Comparison of ENCODE assay signal across 8 cellular contexts in the genomic region with DNA sequence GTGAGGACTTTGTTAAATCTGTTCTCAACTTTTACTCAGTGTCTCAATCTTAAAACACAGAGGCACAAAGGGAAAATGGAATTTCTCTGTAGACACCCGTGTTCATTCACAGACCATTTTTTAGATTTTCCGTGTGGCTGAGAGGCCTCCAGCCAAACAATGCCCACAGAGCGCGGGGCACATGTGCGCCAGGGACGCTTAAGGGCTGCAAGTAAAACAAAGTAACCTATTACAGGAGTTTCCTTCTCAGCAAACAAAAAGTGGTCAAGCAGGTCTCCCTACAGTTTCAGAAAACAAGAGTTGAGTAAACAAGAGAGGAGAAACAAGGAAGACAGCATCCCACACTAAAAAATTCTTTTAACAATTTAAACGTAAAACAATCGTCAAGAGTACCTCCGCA.
DNase-seq lines count a peak whose midpoint lies in the region; ATAC-seq and TF ChIP-seq lines count a peak whose summit lies in the region.

No MANE protein-coding gene starts in this region.

- H3K4me3 ChIP-seq in H7 (ENCODE audit: insufficient read depth, low read depth, low read length) (peak overlapping the region; percentile 72), endocrine pancreas (ENCODE audit: control insufficient read depth, insufficient read depth, low read length) (peak overlapping the region; percentile 94)
- no peak overlapping the region for H3K4me3 ChIP-seq in naive thymus-derived CD4-positive, alpha-beta T cell (ENCODE audit: low read length)

- H3K27ac Mint-ChIP-seq in CD14-positive monocyte, result peak overlapping the region in 5 of 7 donors; percentile 11 to 86 (median 71)
- H3K27ac Mint-ChIP-seq in naive thymus-derived CD4-positive, alpha-beta T cell, result peak overlapping the region in 6 of 9 donors; percentile 52 to 91 (median 64)

- no peak for DNase-seq in CD14-positive monocyte (ENCODE audit: low spot score)
- DNase-seq in H7, result peak; percentile 43
- peak; percentile 65 for DNase-seq in RKO (ENCODE audit: low spot score)
- DNase-seq in naive thymus-derived CD4-positive, alpha-beta T cell, result peak in 3 of 9 donors; percentile 20 to 27 (median 25)
- no peak for DNase-seq in left lobe of liver (ENCODE audit: low spot score)

- no peak for TF ChIP-seq CTCF in CD14-positive monocyte (IDR thresholded peaks at IDR 0.05)

- H3K27me3 Mint-ChIP-seq in CD14-positive monocyte (ENCODE audit: low read depth in 3 of 3), result peaks cover 12 to 32% (median 23%) of the 10 kb centered on the region in 3 donors
- H3K27me3 Mint-ChIP-seq in naive thymus-derived CD4-positive, alpha-beta T cell, result peaks cover 9 to 52% (median 49%) of the 10 kb centered on the region in 5 donors

- peaks cover 20% of the 10 kb centered on the region for H3K4me1 ChIP-seq in endocrine pancreas (ENCODE audit: control insufficient read depth, insufficient read depth, low read length)
- peaks cover 19 to 23% of the 10 kb centered on the region in 2 donors for H3K4me1 ChIP-seq in naive thymus-derived CD4-positive, alpha-beta T cell (ENCODE audit: control insufficient read depth in 2 of 2, insufficient read depth in 2 of 2, low read length in 2 of 2)

- ATAC-seq in naive thymus-derived CD4-positive, alpha-beta T cell, result no peak
- ATAC-seq in GM18907 (IDR thresholded peaks at IDR 0.05; ENCODE audit: unreplicated experiment), result no peak
- no peak for ATAC-seq in left lobe of liver
- no peak for ATAC-seq in HG02981 (IDR thresholded peaks at IDR 0.05; ENCODE audit: unreplicated experiment)

- POLR2A ChIA-PET in naive thymus-derived CD4-positive, alpha-beta T cell (lab: Charles Lee), result interaction anchor here (0.7 to 0.8 kb wide), 2 partner anchors 22 to 33 kb away, joined by 3 read pairs; no protein-coding TSS in a partner anchor

- no peak overlapping the region for H3K27ac ChIP-seq in naive thymus-derived CD4-positive, alpha-beta T cell (ENCODE audit: low read depth, low read length)

- H3K36me3 ChIP-seq in H7 (replicated peaks; ENCODE audit: control insufficient read depth, insufficient read depth, low read length) (no peaks in the 10 kb centered on the region), endocrine pancreas (ENCODE audit: control insufficient read depth, insufficient read depth, low read length) (no peaks in the 10 kb centered on the region)
- H3K36me3 ChIP-seq in naive thymus-derived CD4-positive, alpha-beta T cell (ENCODE audit: control insufficient read depth in 2 of 3, insufficient read depth in 3 of 3, low read length in 3 of 3), result no peaks in the 10 kb centered on the region

- peaks cover 0 to 3% (median 0%) of the 10 kb centered on the region in 7 donors for H3K9me3 Mint-ChIP-seq in CD14-positive monocyte
- H3K9me3 Mint-ChIP-seq in naive thymus-derived CD4-positive, alpha-beta T cell, result peaks cover 0 to 6% (median 0%) of the 10 kb centered on the region in 11 donors

- peak overlapping the region; percentile 82 to 93 for H3K4me3 Mint-ChIP-seq in CD14-positive monocyte
- H3K4me3 Mint-ChIP-seq in naive thymus-derived CD4-positive, alpha-beta T cell, result peak overlapping the region; percentile 53 to 88 (median 76)

- peaks cover 32% of the 10 kb centered on the region for H3K4me1 Mint-ChIP-seq in CD14-positive monocyte
- H3K4me1 Mint-ChIP-seq in naive thymus-derived CD4-positive, alpha-beta T cell, result peaks cover 19 to 49% (median 30%) of the 10 kb centered on the region in 7 donors

- CTCF ChIA-PET in naive thymus-derived CD4-positive, alpha-beta T cell (lab: Charles Lee), result no interaction called here

- no peaks in the 10 kb centered on the region for H3K9me3 ChIP-seq in endocrine pancreas (ENCODE audit: control insufficient read depth, low read length)
- H3K9me3 ChIP-seq in naive thymus-derived CD4-positive, alpha-beta T cell (ENCODE audit: control insufficient read depth in 2 of 3, low read length in 3 of 3), result no peaks in the 10 kb centered on the region

- no peaks in the 10 kb centered on the region for H3K27me3 ChIP-seq in H7 (ENCODE audit: control insufficient read depth, insufficient read depth, low read length)
- no peaks in the 10 kb centered on the region for H3K27me3 ChIP-seq in endocrine pancreas (ENCODE audit: control insufficient read depth, insufficient read depth, low read length)
- peaks cover 3 to 27% of the 10 kb centered on the region in 2 donors for H3K27me3 ChIP-seq in naive thymus-derived CD4-positive, alpha-beta T cell (ENCODE audit: control insufficient read depth in 2 of 2, insufficient read depth in 2 of 2, low read length in 2 of 2)

- H3K36me3 Mint-ChIP-seq in CD14-positive monocyte, result peaks cover 0 to 3% of the 10 kb centered on the region in 2 donors
- peaks cover 0 to 4% (median 0%) of the 10 kb centered on the region in 5 donors for H3K36me3 Mint-ChIP-seq in naive thymus-derived CD4-positive, alpha-beta T cell

- peak overlapping the region; percentile 51 for H3K9ac ChIP-seq in endocrine pancreas (ENCODE audit: control insufficient read depth, insufficient read depth, low read length)

- intact Hi-C loops in CD14-positive monocyte (cut with micrococcal nuclease), result loop anchor here in 1 of 2 donors (2.0 to 10.0 kb wide), 2 partner anchors 41 to 277 kb away; no protein-coding TSS in a partner anchor
- intact Hi-C loops in naive thymus-derived CD4-positive, alpha-beta T cell (cut with micrococcal nuclease), result loop anchor here (1.0 to 10.0 kb wide), 6 partner anchors 8 to 550 kb away; a partner anchor contains a TSS

Comparison
In these comparisons a context has a peak if more than half of its experiments do, and no peak if none do; other contexts are left out.
1. DNase-seq: peak in H7 (single experiment) and RKO (single experiment); none in CD14-positive monocyte (single experiment) and left lobe of liver (single experiment).